25 cellular contexts compared by ENCODE assay signal in genomic region chr19:34597596-34597995, GRCh38.
"Had no signal": no experiment of that assay in that cellular context is flagged by ENCODE, and none has a peak within 500 bp of the region (broad histone marks: within the 10 kb centered on the region; RNA-seq: fewer than 3 reads in every experiment).

No MANE protein-coding gene starts in this region.

- H3K36me3 ChIP-seq: esophagus muscularis mucosa, gastroesophageal sphincter, heart right ventricle, left ventricle myocardium inferior, lower lobe of right lung had no signal

- FAIRE-seq: colon, endothelial cell of umbilical vein, frontal cortex, islet of Langerhans, keratinocyte had no signal

- DNase-seq: dermis blood vessel endothelial cell; dorsolateral prefrontal cortex; effector CD4-positive, alpha-beta T cell; effector memory CD4-positive, alpha-beta T cell; foreskin keratinocyte; head of caudate nucleus; hippocampal formation; kidney glomerular epithelial cell; left colon; lower lobe of right lung; mesenchymal stem cell; naive B cell had no signal

- H3K4me3 Mint-ChIP-seq: mesothelial cell of epicardium, naive B cell had no signal

- ATAC-seq: foreskin keratinocyte, gastroesophageal sphincter, left colon, left lobe of liver, lower lobe of right lung had no signal

- H3K27ac Mint-ChIP-seq: mesothelial cell of epicardium, naive B cell had no signal

- H3K27ac ChIP-seq: coronary artery, dorsolateral prefrontal cortex, esophagus muscularis mucosa, foreskin keratinocyte, gastroesophageal sphincter, heart right ventricle, left ventricle myocardium inferior, lower lobe of right lung had no signal

- H3K4me3 ChIP-seq: coronary artery, dorsolateral prefrontal cortex, esophagus muscularis mucosa, gastroesophageal sphincter, heart right ventricle, left ventricle myocardium inferior, lower lobe of right lung, mucosa of descending colon had no signal

- H3K4me1 ChIP-seq: foreskin keratinocyte, lower lobe of right lung had no signal

- H3K9me3 ChIP-seq: lower lobe of right lung, mucosa of descending colon had no signal

- H3K4me1 Mint-ChIP-seq: mesothelial cell of epicardium, naive B cell had no signal
